Comparison of ENCODE assay signal across 17 cellular contexts in the genomic region with DNA sequence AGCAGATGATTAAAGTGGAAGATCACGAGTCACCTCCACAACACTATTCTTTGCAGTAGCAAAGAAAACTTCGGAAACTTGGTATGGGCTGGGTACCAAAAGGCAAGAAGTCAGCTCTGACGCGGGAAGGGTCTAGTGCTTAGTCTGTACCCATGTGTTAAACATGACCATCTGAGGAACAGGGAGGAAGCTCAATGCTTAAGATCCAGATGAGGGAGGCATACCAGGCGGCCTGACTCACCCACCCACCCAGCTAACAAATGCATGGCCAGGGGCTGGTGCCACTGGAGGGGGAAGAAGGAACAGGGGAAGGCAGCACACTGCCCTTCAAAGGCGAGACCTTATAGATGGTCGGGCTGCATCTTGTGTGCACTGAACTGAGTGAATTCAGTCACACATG.
"Had no signal": no experiment of that assay in that cellular context is flagged by ENCODE, and none has a peak within 500 bp of the region (broad histone marks: within the 10 kb centered on the region; RNA-seq: fewer than 3 reads in every experiment).

No MANE protein-coding gene starts in this region.

- H3K9me3 ChIP-seq: left ventricle myocardium inferior, pancreas, sigmoid colon, thoracic aorta, upper lobe of left lung had no signal

- H3K4me3 Mint-ChIP-seq: activated CD4-positive, alpha-beta T cell treated with anti-CD3 and anti-CD28 coated beads for 36 hours; activated naive CD8-positive, alpha-beta T cell treated with anti-CD3 and anti-CD28 coated beads, Interleukin-2, amount 10 ng/mL, durations not matched to agents 7 days and 5 days; brain; effector memory CD8-positive, alpha-beta T cell; neural crest cell; stimulated activated naive B cell treated with anti-CD40 and anti-IgM and Interleukin-4, amounts not matched to agents 10 μg/mL and 1 μg/mL and 100 μg/mL, for 72 hours; T-helper 1 cell treated with Interleukin-12 subunit alpha and Interleukin-12 subunit beta and Interleukin-4 antibody, amounts not matched to agents 30 μg/mL and 1 μg/mL, for 36 hours had no signal

- H3K36me3 ChIP-seq: pancreas, sigmoid colon, upper lobe of left lung had no signal

- H3K4me3 ChIP-seq: left ventricle myocardium inferior, pancreas, sigmoid colon, thoracic aorta, upper lobe of left lung had no signal

- H3K9me3 Mint-ChIP-seq: activated naive CD8-positive, alpha-beta T cell treated with anti-CD3 and anti-CD28 coated beads, Interleukin-2, amount 10 ng/mL, durations not matched to agents 7 days and 5 days; brain; effector memory CD8-positive, alpha-beta T cell; neural crest cell; stimulated activated naive B cell treated with anti-CD40 and anti-IgM and Interleukin-4, amounts not matched to agents 10 μg/mL and 1 μg/mL and 100 μg/mL, for 72 hours; T-helper 1 cell treated with Interleukin-12 subunit alpha and Interleukin-12 subunit beta and Interleukin-4 antibody, amounts not matched to agents 30 μg/mL and 1 μg/mL, for 36 hours had no signal

- DNase-seq: activated CD4-positive, alpha-beta T cell treated with anti-CD3 and anti-CD28 coated beads for 36 hours; activated CD4-positive, alpha-beta T cell treated with anti-CD3 and anti-CD28 coated beads, Interleukin-2, amount 50 U/mL, for 48 hours; activated naive CD4-positive, alpha-beta T cell; activated naive CD8-positive, alpha-beta T cell treated with anti-CD3 and anti-CD28 coated beads, Interleukin-2, amount 10 ng/mL, durations not matched to agents 7 days and 5 days; activated T-cell treated with anti-CD3 and anti-CD28 coated beads for 4 hours; caudate nucleus; effector memory CD8-positive, alpha-beta T cell; left ventricle myocardium inferior; mammary epithelial cell; pancreas; sigmoid colon; stimulated activated naive B cell treated with anti-CD40 and anti-IgM and Interleukin-4, amounts not matched to agents 10 μg/mL and 1 μg/mL and 100 μg/mL, for 72 hours; upper lobe of left lung had no signal

- H3K27ac ChIP-seq: left ventricle myocardium inferior, pancreas, sigmoid colon, thoracic aorta, upper lobe of left lung had no signal

- H3K27me3 ChIP-seq: pancreas, sigmoid colon, upper lobe of left lung had no signal

- H3K27me3 Mint-ChIP-seq: activated CD4-positive, alpha-beta T cell treated with anti-CD3 and anti-CD28 coated beads for 36 hours; activated naive CD8-positive, alpha-beta T cell treated with anti-CD3 and anti-CD28 coated beads, Interleukin-2, amount 10 ng/mL, durations not matched to agents 7 days and 5 days; brain; effector memory CD8-positive, alpha-beta T cell; stimulated activated naive B cell treated with anti-CD40 and anti-IgM and Interleukin-4, amounts not matched to agents 10 μg/mL and 1 μg/mL and 100 μg/mL, for 72 hours had no signal

- H3K4me1 ChIP-seq: pancreas had no signal

- H3K27ac Mint-ChIP-seq: activated CD4-positive, alpha-beta T cell treated with anti-CD3 and anti-CD28 coated beads for 36 hours; activated naive CD8-positive, alpha-beta T cell treated with anti-CD3 and anti-CD28 coated beads, Interleukin-2, amount 10 ng/mL, durations not matched to agents 7 days and 5 days; effector memory CD8-positive, alpha-beta T cell; T-helper 1 cell treated with Interleukin-12 subunit alpha and Interleukin-12 subunit beta and Interleukin-4 antibody, amounts not matched to agents 30 μg/mL and 1 μg/mL, for 36 hours had no signal

- ATAC-seq: activated CD4-positive, alpha-beta T cell treated with anti-CD3 and anti-CD28 coated beads for 36 hours; effector memory CD8-positive, alpha-beta T cell; pancreas; stimulated activated naive B cell treated with anti-CD40 and anti-IgM and Interleukin-4, amounts not matched to agents 10 μg/mL and 1 μg/mL and 100 μg/mL, for 72 hours had no signal
